12 cellular contexts compared by ENCODE assay signal in the genomic region with DNA sequence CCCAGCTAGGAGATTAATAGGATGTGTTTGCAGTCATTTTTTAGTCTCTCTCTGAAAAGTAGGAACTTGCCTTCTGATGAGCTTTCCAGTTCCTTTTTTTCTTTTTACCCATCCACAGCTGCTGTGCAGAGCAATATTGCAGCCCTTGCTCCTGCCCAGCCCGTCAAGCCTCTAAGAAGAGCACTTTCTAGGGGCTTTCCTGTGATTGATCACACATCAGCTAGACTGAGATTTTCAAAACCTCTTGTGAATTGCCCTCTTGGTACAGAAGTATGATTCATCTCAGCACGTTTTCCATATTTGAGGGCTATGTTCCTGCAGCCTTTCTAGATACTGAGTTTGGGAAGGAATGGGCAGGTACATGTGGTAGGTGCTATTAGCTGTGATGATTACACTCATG.
A peak's percentile ranks its signal among the peaks of the same experiment; 100 is the strongest.
DNase-seq lines count a peak whose midpoint lies in the region; ATAC-seq and TF ChIP-seq lines count a peak whose summit lies in the region.
"Had no signal": no experiment of that assay in that cellular context is flagged by ENCODE, and none has a peak within 500 bp of the region (broad histone marks: within the 10 kb centered on the region; RNA-seq: fewer than 3 reads in every experiment).

No MANE protein-coding gene starts in this region.

- no peaks in the 10 kb centered on the region for H3K27me3 ChIP-seq in testis
- H3K27me3 ChIP-seq in neuronal stem cell (ENCODE audit: control insufficient read depth in 3 of 3, insufficient read depth in 3 of 3, low read depth in 1 of 3, low read length in 3 of 3), result no peaks in the 10 kb centered on the region
- no peaks in the 10 kb centered on the region for H3K27me3 ChIP-seq in PC-3 (ENCODE audit: low read length)
- H3K27me3 ChIP-seq: heart right ventricle had no signal

- H3K27ac Mint-ChIP-seq in naive B cell, result peak overlapping the region in 1 of 6 donors; percentile 32
- H3K27ac Mint-ChIP-seq: activated CD8-positive, alpha-beta T cell treated with anti-CD3 and anti-CD28 coated beads, Interleukin-2, amount 10 ng/mL, durations not matched to agents 7 days and 5 days had no signal

- H2BK120ac ChIP-seq in neuronal stem cell (ENCODE audit: low read depth, low read length), result no peak overlapping the region

- peaks cover 21% of the 10 kb centered on the region for H3K79me2 ChIP-seq in PC-3 (ENCODE audit: low read length)

- CTCF ChIA-PET in PC-3 (lab: Charles Lee), result no interaction called here

- H2BK5ac ChIP-seq in neuronal stem cell (ENCODE audit: low read length), result no peak overlapping the region

- no peak overlapping the region for H3K9ac ChIP-seq in neuronal stem cell (ENCODE audit: low read depth, low read length, poor library complexity)
- no peak overlapping the region for H3K9ac ChIP-seq in PC-3 (ENCODE audit: low read length)

- no peak overlapping the region for H4K8ac ChIP-seq in neuronal stem cell (ENCODE audit: low read depth, low read length)

- no peaks in the 10 kb centered on the region for H3K9me3 Mint-ChIP-seq in naive B cell
- H3K9me3 Mint-ChIP-seq: central memory CD8-positive, alpha-beta T cell had no signal

- peaks cover 29 to 40% (median 37%) of the 10 kb centered on the region in 3 donors for H3K4me1 Mint-ChIP-seq in naive B cell

- H3K9me2 ChIP-seq in PC-3 (replicated peaks; ENCODE audit: low read length), result no peaks in the 10 kb centered on the region

- no peak overlapping the region for H2AK5ac ChIP-seq in neuronal stem cell (ENCODE audit: low read depth, low read length)

- no TSS peak for BruUV-seq in PC-3 (replicated peaks; lab: Mats Ljungman, UMichigan)

- peaks cover 4% of the 10 kb centered on the region for H3F3A ChIP-seq in PC-3 (ENCODE audit: low read length, unreplicated experiment)

- no peak overlapping the region for H3K18ac ChIP-seq in neuronal stem cell (ENCODE audit: low read length)

- intact Hi-C loops in testis (cut with DNase I; ENCODE audit: low total_unique reads) (no loop called here), PC-3 (cut with micrococcal nuclease) (loop anchor here (10.0 kb wide), 1 partner anchor 210 kb away; no protein-coding TSS in a partner anchor)

- no peak overlapping the region for H3K23ac ChIP-seq in neuronal stem cell (ENCODE audit: low read depth, low read length, poor library complexity)

- no peaks in the 10 kb centered on the region for H3K36me3 ChIP-seq in testis (ENCODE audit: low read depth, missing control alignments)
- H3K36me3 ChIP-seq in neuronal stem cell (replicated peaks in 1 of 2; ENCODE audit: control insufficient read depth in 2 of 2, insufficient read depth in 2 of 2, low read length in 2 of 2), result no peaks in the 10 kb centered on the region
- H3K36me3 ChIP-seq in PC-3 (ENCODE audit: low read depth, low read length), result no peaks in the 10 kb centered on the region
- H3K36me3 ChIP-seq: heart right ventricle had no signal

- H3K4me3 ChIP-seq in testis (no peak overlapping the region), neuronal stem cell (ENCODE audit: low read length in 2 of 2) (no peak overlapping the region), PC-3 (ENCODE audit: low read length) (no peak overlapping the region)
- H3K4me3 ChIP-seq: heart right ventricle had no signal

- no peak overlapping the region for H3K14ac ChIP-seq in neuronal stem cell (ENCODE audit: low read length)

- no peaks in the 10 kb centered on the region for H4K20me1 ChIP-seq in PC-3 (ENCODE audit: low read length)

- no peak overlapping the region for H3K4ac ChIP-seq in neuronal stem cell (ENCODE audit: low read length)

- H3K9me3 ChIP-seq in testis (no peaks in the 10 kb centered on the region), neuronal stem cell (replicated peaks in 1 of 2; ENCODE audit: control insufficient read depth in 2 of 2, insufficient read depth in 1 of 2, low read depth in 1 of 2, low read length in 2 of 2) (no peaks in the 10 kb centered on the region), PC-3 (ENCODE audit: low read length) (no peaks in the 10 kb centered on the region)
- H3K9me3 ChIP-seq: heart right ventricle had no signal

- H3K27ac ChIP-seq in testis (no peak overlapping the region), neuronal stem cell (replicated peaks; ENCODE audit: low read length) (no peak overlapping the region), PC-3 (ENCODE audit: low read length) (no peak overlapping the region)
- H3K27ac ChIP-seq: heart right ventricle had no signal

- no peak for TF ChIP-seq CTCF in testis (IDR thresholded peaks at IDR 0.05)
- TF ChIP-seq CTCF in PC-3 (conservative IDR thresholded peaks at IDR 0.05; ENCODE audit: low read depth, low read length), result no peak

- H3K79me1 ChIP-seq in neuronal stem cell (ENCODE audit: low read depth, low read length), result no peaks in the 10 kb centered on the region

- TF ChIP-seq POLR2A in testis (IDR thresholded peaks at IDR 0.05), result no peak

- ATAC-seq in GM19035 (IDR thresholded peaks at IDR 0.05; ENCODE audit: unreplicated experiment) (peak; percentile 91), HG02678 (IDR thresholded peaks at IDR 0.05; ENCODE audit: unreplicated experiment) (peak; percentile 97), HG03565 (IDR thresholded peaks at IDR 0.05; ENCODE audit: unreplicated experiment) (peak; percentile 91), naive B cell (ENCODE audit: low read depth in 2 of 2) (peak; percentile 97 to 98), PC-3 (no peak)
- ATAC-seq: activated CD8-positive, alpha-beta T cell treated with anti-CD3 and anti-CD28 coated beads, Interleukin-2, amount 10 ng/mL, durations not matched to agents 7 days and 5 days; heart right ventricle had no signal

- H2BK12ac ChIP-seq in neuronal stem cell (ENCODE audit: low read length), result no peak overlapping the region

- no peak overlapping the region for H2AFZ ChIP-seq in neuronal stem cell (ENCODE audit: low read length)
- no peak overlapping the region for H2AFZ ChIP-seq in PC-3 (ENCODE audit: low read length)

- H3K36me3 Mint-ChIP-seq in naive B cell, result peaks cover 0 to 4% of the 10 kb centered on the region in 2 donors

- no peak overlapping the region for H4K91ac ChIP-seq in neuronal stem cell (ENCODE audit: low read depth, low read length, poor library complexity)

- POLR2A ChIA-PET in PC-3 (lab: Charles Lee; ENCODE audit: unreplicated experiment), result no interaction called here

- no peaks in the 10 kb centered on the region for H3K27me3 Mint-ChIP-seq in naive B cell
- H3K27me3 Mint-ChIP-seq: central memory CD8-positive, alpha-beta T cell had no signal

- H3K4me1 ChIP-seq in testis (peaks cover 13% of the 10 kb centered on the region), neuronal stem cell (ENCODE audit: control insufficient read depth in 2 of 2, insufficient read depth in 1 of 2, low read depth in 1 of 2, low read length in 2 of 2) (peaks cover 19 to 22% of the 10 kb centered on the region in 2 donors), PC-3 (ENCODE audit: insufficient read depth, low read length) (peaks cover 50% of the 10 kb centered on the region)

- H3K4me2 ChIP-seq in neuronal stem cell (ENCODE audit: insufficient read depth, low read length, poor library complexity, severe bottlenecking) (no peak overlapping the region), PC-3 (ENCODE audit: low read length) (no peak overlapping the region)

- no peak overlapping the region for H2BK15ac ChIP-seq in neuronal stem cell (ENCODE audit: low read length)

- DNase-seq in naive B cell (peak; percentile 31), dermis blood vessel endothelial cell (no peak), testis (no peak), neuronal stem cell (ENCODE audit: low spot score) (no peak), PC-3 (no peak)
- DNase-seq: activated CD8-positive, alpha-beta T cell treated with anti-CD3 and anti-CD28 coated beads, Interleukin-2, amount 10 ng/mL, durations not matched to agents 7 days and 5 days; heart right ventricle; stimulated activated CD4-positive, alpha-beta T cell treated with anti-CD3 and anti-CD28 coated beads, Interleukin-4, amount 100 ng/mL, for 1 hour had no signal

- WGBS in testis, 2 donors, result 92 to 93% methylated on average over 2 of the region's 2 CpGs
- WGBS in neuronal stem cell (ENCODE audit: extremely low coverage in 2 of 2, insufficient read length in 2 of 2, insufficient replicate concordance in 1 of 2), 2 donors, result no CpG with 5 or more reads among the region's 2 CpGs

- H3K4me3 Mint-ChIP-seq in naive B cell, result peak overlapping the region in 3 of 8 donors; percentile 17 to 33 (median 21)
- H3K4me3 Mint-ChIP-seq: activated CD8-positive, alpha-beta T cell treated with anti-CD3 and anti-CD28 coated beads, Interleukin-2, amount 10 ng/mL, durations not matched to agents 7 days and 5 days; central memory CD8-positive, alpha-beta T cell had no signal
